14 cellular contexts compared by ENCODE assay signal in genomic region chr7:138864667-138865066, GRCh38.
A peak's percentile ranks its signal among the peaks of the same experiment; 100 is the strongest.
DNase-seq lines count a peak whose midpoint lies in the region; ATAC-seq, FAIRE-seq and TF ChIP-seq lines count a peak whose summit lies in the region.
"Had no signal": no experiment of that assay in that cellular context is flagged by ENCODE, and none has a peak within 500 bp of the region (broad histone marks: within the 10 kb centered on the region; RNA-seq: fewer than 3 reads in every experiment).

No MANE protein-coding gene starts in this region.

- no peak overlapping the region for H3K4me2 ChIP-seq in hepatocyte
- no peak overlapping the region for H3K4me2 ChIP-seq in HepG2 (ENCODE audit: low read depth, low read length)

- no peaks in the 10 kb centered on the region for H3K9me2 ChIP-seq in hepatocyte (replicated peaks; ENCODE audit: insufficient read depth)

- intact Hi-C loops in upper lobe of right lung (cut with DNase I): no loop called here
- intact Hi-C loops in HepG2 (cut with micrococcal nuclease; ENCODE audit: unreplicated experiment): no loop called here

- in situ Hi-C loops in HepG2 (cut with HindIII; ENCODE audit: extremely low pct_ligation_motif_present, low pct_unique_long_range_greater_than_20kb): no loop called here

- no peak for TF ChIP-seq EP300 in HepG2 (IDR thresholded peaks at IDR 0.05; ENCODE audit: low read depth in 2 of 2, low read length in 2 of 2)
- no peak for TF ChIP-seq EP300 in HepG2 (CRISPR knock-in tag; IDR thresholded peaks at IDR 0.05; ENCODE audit: borderline replicate concordance)

- H3K27ac ChIP-seq in hepatocyte: no peak overlapping the region
- H3K27ac ChIP-seq in upper lobe of right lung: no peak overlapping the region
- H3K27ac ChIP-seq in HepG2 (ENCODE audit: extremely low read length, insufficient read depth, low read length): no peak overlapping the region
- H3K27ac ChIP-seq: ovary, vagina had no signal

- TF ChIP-seq POLR2A in HepG2 (IDR thresholded peaks at IDR 0.05; ENCODE audit: insufficient read depth in 1 of 2, low read depth in 2 of 2, low read length in 2 of 2): no peak

- POLR2A ChIA-PET in HepG2 (lab: Yijun Ruan, JAX): no interaction called here

- FAIRE-seq in HepG2 (lab: Jason Lieb, UNC): no peak
- FAIRE-seq: endometrium, TTC549 had no signal

- H3K27ac Mint-ChIP-seq in activated T-cell treated with anti-CD3 and anti-CD28 coated beads, Interleukin-2, amount 50 U/mL, for 24 hours: peak overlapping the region; percentile 52

- H3K4me3 ChIP-seq in cardiac fibroblast (replicated peaks in 1 of 2; ENCODE audit: low read depth in 2 of 2, low read length in 2 of 2) (no peak overlapping the region), hepatocyte (no peak overlapping the region), upper lobe of right lung (no peak overlapping the region), HepG2 (replicated peaks in 1 of 3; ENCODE audit: insufficient read depth in 1 of 3, low read depth in 2 of 3, low read length in 3 of 3) (no peak overlapping the region)
- H3K4me3 ChIP-seq: ovary, vagina had no signal

- TF ChIP-seq CTCF in cardiac fibroblast (IDR thresholded peaks at IDR 0.05; ENCODE audit: low read depth, low read length) (no peak), hepatocyte (IDR thresholded peaks at IDR 0.05; ENCODE audit: poor library complexity) (no peak), upper lobe of right lung (IDR thresholded peaks at IDR 0.05) (no peak), HepG2 (CRISPR knock-in tag; IDR thresholded peaks at IDR 0.05) (no peak)

- no peaks in the 10 kb centered on the region for H3K4me1 ChIP-seq in hepatocyte (ENCODE audit: insufficient read depth)
- H3K4me1 ChIP-seq in upper lobe of right lung: no peaks in the 10 kb centered on the region
- H3K4me1 ChIP-seq in HepG2 (ENCODE audit: insufficient read depth, low read length): no peaks in the 10 kb centered on the region
- H3K4me1 ChIP-seq: vagina had no signal

- no peak for ATAC-seq in upper lobe of right lung
- no peak for ATAC-seq in HepG2

- H3K27me3 Mint-ChIP-seq in activated T-cell treated with anti-CD3 and anti-CD28 coated beads, Interleukin-2, amount 50 U/mL, for 24 hours: no peaks in the 10 kb centered on the region
- H3K27me3 Mint-ChIP-seq: activated naive CD8-positive, alpha-beta T cell treated with anti-CD3 and anti-CD28 coated beads, Interleukin-2, amount 10 ng/mL, durations not matched to agents 7 days and 5 days had no signal

- no peak overlapping the region for H2AFZ ChIP-seq in hepatocyte
- H2AFZ ChIP-seq in HepG2 (ENCODE audit: low read length): no peak overlapping the region

- no TSS peak for BruUV-seq in HepG2 (replicated peaks; lab: Mats Ljungman, UMichigan)

- H3K9ac ChIP-seq in HepG2 (ENCODE audit: insufficient read depth, low read depth, low read length): no peak overlapping the region

- peaks cover 26% of the 10 kb centered on the region for H3K4me1 Mint-ChIP-seq in activated T-cell treated with anti-CD3 and anti-CD28 coated beads, Interleukin-2, amount 50 U/mL, for 24 hours (ENCODE audit: low read depth)

- H3K36me3 ChIP-seq in hepatocyte (replicated peaks; ENCODE audit: insufficient read depth, low read depth): no peaks in the 10 kb centered on the region
- peaks cover 4% of the 10 kb centered on the region for H3K36me3 ChIP-seq in upper lobe of right lung
- H3K36me3 ChIP-seq in HepG2 (replicated peaks in 1 of 2; ENCODE audit: control insufficient read depth in 1 of 2, insufficient read depth in 2 of 2, low read length in 2 of 2): peaks cover 2 to 6% of the 10 kb centered on the region in 2 experiments; a peak in 1 of 5 replicates
- H3K36me3 ChIP-seq: ovary had no signal

- H3K27me3 ChIP-seq in hepatocyte (no peaks in the 10 kb centered on the region), upper lobe of right lung (no peaks in the 10 kb centered on the region), HepG2 (ENCODE audit: control insufficient read depth in 1 of 2, insufficient read depth in 2 of 2, low read length in 2 of 2) (no peaks in the 10 kb centered on the region)
- H3K27me3 ChIP-seq: ovary, vagina had no signal

- CTCF ChIA-PET in HepG2 (lab: Yijun Ruan, JAX; ENCODE audit: low intra/inter-chr PET ratio, low total read pairs): no interaction called here

- WGBS in hepatocyte (ENCODE audit: low lambda C conversion rate, missing lambda C conversion rate): 89% methylated on average over 3 of the region's 3 CpGs
- WGBS in HepG2 (ENCODE audit: low lambda C conversion rate): 95% methylated on average over 3 of the region's 3 CpGs

- H4K20me1 ChIP-seq in hepatocyte (ENCODE audit: insufficient read depth, poor library complexity, severe bottlenecking) (no peaks in the 10 kb centered on the region), HepG2 (ENCODE audit: insufficient read depth, low read length) (no peaks in the 10 kb centered on the region)

- no peaks in the 10 kb centered on the region for H3K9me3 ChIP-seq in hepatocyte (ENCODE audit: low read depth)
- H3K9me3 ChIP-seq in upper lobe of right lung: no peaks in the 10 kb centered on the region
- no peaks in the 10 kb centered on the region for H3K9me3 ChIP-seq in HepG2 (ENCODE audit: low read length)
- H3K9me3 ChIP-seq: ovary, vagina had no signal

- H3K36me3 Mint-ChIP-seq in activated T-cell treated with anti-CD3 and anti-CD28 coated beads, Interleukin-2, amount 50 U/mL, for 24 hours (ENCODE audit: low read depth): no peaks in the 10 kb centered on the region

- no peak for TF ChIP-seq RAD21 in HepG2 (CRISPR knock-in tag; IDR thresholded peaks at IDR 0.05)

- no peak for DNase-seq in activated T-cell treated with anti-CD3 and anti-CD28 coated beads, Interleukin-2, amount 50 U/mL, for 24 hours
- DNase-seq in activated T-cell treated with anti-CD3 and anti-CD28 coated beads for 4 hours (no peak), MV-4-11 (lab: John Stamatoyannopoulos, UW) (peak; percentile 91), cardiac fibroblast (ENCODE audit: low read depth in 2 of 2) (peak; percentile 83 to 90), renal cortical epithelial cell (ENCODE audit: low read depth) (peak; percentile 74), hepatocyte (ENCODE audit: low spot score) (no peak), upper lobe of right lung (no peak), HepG2 (ENCODE audit: low spot score) (no peak)
- DNase-seq: activated naive CD8-positive, alpha-beta T cell treated with anti-CD3 and anti-CD28 coated beads, Interleukin-2, amount 10 ng/mL, durations not matched to agents 7 days and 5 days; NCI-H1105; ovary had no signal

- no peak overlapping the region for H3K4me3 Mint-ChIP-seq in activated T-cell treated with anti-CD3 and anti-CD28 coated beads, Interleukin-2, amount 50 U/mL, for 24 hours
- H3K4me3 Mint-ChIP-seq: activated naive CD8-positive, alpha-beta T cell treated with anti-CD3 and anti-CD28 coated beads, Interleukin-2, amount 10 ng/mL, durations not matched to agents 7 days and 5 days had no signal

- no peaks in the 10 kb centered on the region for H3K9me3 Mint-ChIP-seq in activated T-cell treated with anti-CD3 and anti-CD28 coated beads, Interleukin-2, amount 50 U/mL, for 24 hours
- H3K9me3 Mint-ChIP-seq: activated naive CD8-positive, alpha-beta T cell treated with anti-CD3 and anti-CD28 coated beads, Interleukin-2, amount 10 ng/mL, durations not matched to agents 7 days and 5 days had no signal

- no peaks in the 10 kb centered on the region for H3K79me2 ChIP-seq in hepatocyte
- H3K79me2 ChIP-seq in HepG2 (ENCODE audit: insufficient read depth, low read length): no peaks in the 10 kb centered on the region

TF ChIP-seq in HepG2, 621 proteins besides CTCF, POLR2A, EP300 and RAD21:
- TF ChIP-seq ZNF552 (CRISPR knock-in tag; IDR thresholded peaks at IDR 0.05; ENCODE audit: borderline replicate concordance) (no peak), NFKB2 (CRISPR knock-in tag; IDR thresholded peaks at IDR 0.05; ENCODE audit: borderline replicate concordance) (no peak), ZNF570 (CRISPR knock-in tag; IDR thresholded peaks at IDR 0.05; ENCODE audit: borderline replicate concordance) (no peak), ZNF362 (CRISPR knock-in tag; IDR thresholded peaks at IDR 0.05; ENCODE audit: borderline replicate concordance) (no peak), CHD4 (IDR thresholded peaks at IDR 0.05; ENCODE audit: borderline replicate concordance, low read length) (no peak), ZNF225 (CRISPR knock-in tag; IDR thresholded peaks at IDR 0.05) (no peak), ZNF468 (CRISPR knock-in tag; IDR thresholded peaks at IDR 0.05) (no peak), TEAD2 (CRISPR knock-in tag; IDR thresholded peaks at IDR 0.05) (no peak), LCORL (IDR thresholded peaks at IDR 0.05) (no peak), LCORL (CRISPR knock-in tag; IDR thresholded peaks at IDR 0.05) (no peak), CBX2 (IDR thresholded peaks at IDR 0.05; ENCODE audit: low read depth, low read length) (no peak), CBX2 (CRISPR knock-in tag; IDR thresholded peaks at IDR 0.05; ENCODE audit: low read depth) (no peak), DNMT1 (CRISPR knock-in tag; IDR thresholded peaks at IDR 0.05) (no peak), SNRNP70 (IDR thresholded peaks at IDR 0.05; ENCODE audit: low read depth, low read length) (no peak), ZBTB3 (CRISPR knock-in tag; IDR thresholded peaks at IDR 0.05; ENCODE audit: borderline replicate concordance, low read depth) (no peak), PRMT3 (CRISPR knock-in tag; IDR thresholded peaks at IDR 0.05; ENCODE audit: borderline replicate concordance, low read depth) (no peak), PAF1 (CRISPR knock-in tag; IDR thresholded peaks at IDR 0.05) (no peak)
- TF ChIP-seq, protein P1, sequence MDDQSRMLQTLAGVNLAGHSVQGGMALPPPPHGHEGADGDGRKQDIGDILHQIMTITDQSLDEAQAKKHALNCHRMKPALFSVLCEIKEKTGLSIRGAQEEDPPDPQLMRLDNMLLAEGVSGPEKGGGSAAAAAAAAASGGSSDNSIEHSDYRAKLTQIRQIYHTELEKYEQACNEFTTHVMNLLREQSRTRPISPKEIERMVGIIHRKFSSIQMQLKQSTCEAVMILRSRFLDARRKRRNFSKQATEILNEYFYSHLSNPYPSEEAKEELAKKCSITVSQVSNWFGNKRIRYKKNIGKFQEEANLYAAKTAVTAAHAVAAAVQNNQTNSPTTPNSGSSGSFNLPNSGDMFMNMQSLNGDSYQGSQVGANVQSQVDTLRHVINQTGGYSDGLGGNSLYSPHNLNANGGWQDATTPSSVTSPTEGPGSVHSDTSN (CRISPR knock-in tag; IDR thresholded peaks at IDR 0.05; ENCODE audit: borderline replicate concordance): no peak

Comparison
In these comparisons a context has a peak if more than half of its experiments do, and no peak if none do; other contexts are left out.
1. DNase-seq: peak in MV-4-11 (single experiment), cardiac fibroblast (2 of 2) and renal cortical epithelial cell (single experiment); none in activated T-cell treated with anti-CD3 and anti-CD28 coated beads, Interleukin-2, amount 50 U/mL, for 24 hours (single experiment), activated T-cell treated with anti-CD3 and anti-CD28 coated beads for 4 hours (single experiment), hepatocyte (single experiment), upper lobe of right lung (single experiment) and HepG2 (single experiment).